16 cellular contexts compared by ENCODE assay signal in the genomic region with DNA sequence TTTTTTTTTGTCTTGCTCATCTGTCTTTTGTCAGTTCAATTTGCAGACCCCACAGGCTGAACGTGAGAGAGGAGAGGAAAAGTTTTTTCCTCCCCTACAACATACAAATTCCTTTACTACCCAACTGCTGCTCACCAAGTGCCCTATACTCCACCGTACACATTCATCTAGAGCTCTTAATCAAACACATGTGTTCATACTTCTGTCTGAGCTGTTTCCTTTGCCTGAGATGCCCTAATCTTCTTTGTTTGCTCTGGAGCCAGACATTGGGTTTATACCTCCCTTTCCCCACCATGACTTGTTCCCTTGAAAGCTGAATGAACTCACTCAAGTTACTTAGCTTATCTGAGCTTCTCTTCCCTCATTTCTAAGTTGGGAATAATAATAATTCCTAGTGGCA.
A peak's percentile ranks its signal among the peaks of the same experiment; 100 is the strongest.
DNase-seq lines count a peak whose midpoint lies in the region; ATAC-seq and TF ChIP-seq lines count a peak whose summit lies in the region.
"Had no signal": no experiment of that assay in that cellular context is flagged by ENCODE, and none has a peak within 500 bp of the region (broad histone marks: within the 10 kb centered on the region; RNA-seq: fewer than 3 reads in every experiment).

No MANE protein-coding gene starts in this region.

- intact Hi-C loops in activated CD4-positive, alpha-beta T cell treated with anti-CD3 and anti-CD28 coated beads for 36 hours (cut with DNase I, micrococcal nuclease), result loop anchor here in 1 of 2 experiments (10.0 kb wide), 1 partner anchor 623 kb away; no protein-coding TSS in a partner anchor
- intact Hi-C loops in IMR-90 (cut with micrococcal nuclease), result no loop called here

- H4K5ac ChIP-seq in IMR-90 (ENCODE audit: low read depth, low read length), result no peak overlapping the region

- peaks cover 9% of the 10 kb centered on the region for H3K27me3 ChIP-seq in IMR-90 (ENCODE audit: control insufficient read depth, insufficient read depth, low read length)
- H3K27me3 ChIP-seq: BLaER1, Peyer's patch, tibial nerve had no signal

- no peak for DNase-seq in activated CD4-positive, alpha-beta T cell treated with anti-CD3 and anti-CD28 coated beads for 36 hours
- no peak for DNase-seq in activated CD4-positive, alpha-beta T cell treated with anti-CD3 and anti-CD28 coated beads, Interleukin-2, amount 50 U/mL, for 4 hours
- DNase-seq in IMR-90, result peak; percentile 44
- DNase-seq in fibroblast of peridontal ligament (ENCODE audit: extremely low read depth), result peak; percentile 68
- DNase-seq in NCI-H146 treated with DMSO at 0.1 percent for 48 hours (lab: John Stamatoyannopoulos, UW; ENCODE audit: unreplicated experiment), result no peak
- no peak for DNase-seq in midbrain (lab: John Stamatoyannopoulos, UW)
- DNase-seq: activated CD4-positive, alpha-beta T cell treated with anti-CD3 and anti-CD28 coated beads, Interleukin-2, amount 50 U/mL, for 1 hour; left colon; NCI-H1436; Peyer's patch had no signal

- no peak overlapping the region for H3K4ac ChIP-seq in IMR-90 (ENCODE audit: low read depth, low read length)

- no peak for ATAC-seq in activated CD4-positive, alpha-beta T cell treated with anti-CD3 and anti-CD28 coated beads for 36 hours
- ATAC-seq in IMR-90 (ENCODE audit: low read depth), result peak; percentile 7; the same call in 1 of the 2 replicates
- ATAC-seq in activated T-helper 17 cell treated with anti-CD3 and anti-CD28 coated beads, Interleukin-2, amount 50 U/mL, for 72 hours (replicated peaks), result no peak
- no peak for ATAC-seq in HG03460 (IDR thresholded peaks at IDR 0.05; ENCODE audit: unreplicated experiment)
- ATAC-seq: left colon had no signal

- TF ChIP-seq POLR2A in IMR-90 (IDR thresholded peaks at IDR 0.05; ENCODE audit: low read depth, low read length), result no peak

- H3K18ac ChIP-seq in IMR-90 (ENCODE audit: low read depth, low read length), result no peak overlapping the region

- no peaks in the 10 kb centered on the region for H3K4me1 ChIP-seq in IMR-90 (ENCODE audit: control insufficient read depth, insufficient read depth, low read length)
- H3K4me1 ChIP-seq: Peyer's patch had no signal

- WGBS in IMR-90 (ENCODE audit: extremely low coverage in 2 of 2, insufficient read length in 1 of 2), 2 experiments, result no CpG with 5 or more reads among the region's 2 CpGs

- H4K8ac ChIP-seq in IMR-90 (ENCODE audit: low read depth in 2 of 2, low read length in 2 of 2), result no peak overlapping the region

- no peak for TF ChIP-seq RAD21 in IMR-90 (IDR thresholded peaks at IDR 0.05; ENCODE audit: low read length)

- no peak overlapping the region for H3K23ac ChIP-seq in IMR-90 (ENCODE audit: low read depth, low read length)

- H3K9me3 Mint-ChIP-seq in activated CD4-positive, alpha-beta T cell treated with anti-CD3 and anti-CD28 coated beads for 36 hours (ENCODE audit: low read depth), result no peaks in the 10 kb centered on the region
- no peaks in the 10 kb centered on the region for H3K9me3 Mint-ChIP-seq in activated T-helper 17 cell treated with anti-CD3 and anti-CD28 coated beads, Interleukin-2, amount 50 U/mL, for 72 hours

- H3K9me1 ChIP-seq in IMR-90 (ENCODE audit: insufficient read depth, low read length), result no peaks in the 10 kb centered on the region; the same call in 1 of the 2 replicates

- H3K14ac ChIP-seq in IMR-90 (replicated peaks; ENCODE audit: low read depth, low read length), result no peak overlapping the region

- no peak overlapping the region for H2BK15ac ChIP-seq in IMR-90 (ENCODE audit: low read depth, low read length)

- no peak overlapping the region for H3K56ac ChIP-seq in IMR-90 (ENCODE audit: extremely low read depth, insufficient read depth, low read length)

- no peaks in the 10 kb centered on the region for H4K20me1 ChIP-seq in IMR-90 (ENCODE audit: insufficient read depth, low read length)
- H4K20me1 ChIP-seq: BLaER1 had no signal

- no peak overlapping the region for H3K4me3 Mint-ChIP-seq in activated CD4-positive, alpha-beta T cell treated with anti-CD3 and anti-CD28 coated beads for 36 hours
- H3K4me3 Mint-ChIP-seq in activated T-helper 17 cell treated with anti-CD3 and anti-CD28 coated beads, Interleukin-2, amount 50 U/mL, for 72 hours, result peak overlapping the region; percentile 60

- H2AK9ac ChIP-seq in IMR-90 (replicated peaks; ENCODE audit: low read depth, low read length, poor library complexity), result no peak overlapping the region

- H3K36me3 Mint-ChIP-seq in activated CD4-positive, alpha-beta T cell treated with anti-CD3 and anti-CD28 coated beads for 36 hours (ENCODE audit: low read depth), result peaks cover 4% of the 10 kb centered on the region
- H3K36me3 Mint-ChIP-seq in activated T-helper 17 cell treated with anti-CD3 and anti-CD28 coated beads, Interleukin-2, amount 50 U/mL, for 72 hours (ENCODE audit: low read depth), result no peaks in the 10 kb centered on the region

- H3K9me3 ChIP-seq in IMR-90 (ENCODE audit: control insufficient read depth, insufficient read depth, low read length), result no peaks in the 10 kb centered on the region
- H3K9me3 ChIP-seq: BLaER1, Peyer's patch, tibial nerve had no signal

- H2BK20ac ChIP-seq in IMR-90 (ENCODE audit: low read depth, low read length), result no peak overlapping the region

- H2BK5ac ChIP-seq in IMR-90 (ENCODE audit: low read depth, low read length, poor library complexity, severe bottlenecking), result no peak overlapping the region

- BruUV-seq in IMR-90 (replicated peaks; lab: Mats Ljungman, UMichigan), result no TSS peak

- H3K36me3 ChIP-seq in IMR-90 (ENCODE audit: control insufficient read depth, insufficient read depth, low read length), result no peaks in the 10 kb centered on the region
- H3K36me3 ChIP-seq: BLaER1, Peyer's patch, tibial nerve had no signal

- H4K91ac ChIP-seq in IMR-90 (ENCODE audit: insufficient read depth, low read depth, low read length), result no peak overlapping the region

- dilution Hi-C loops in IMR-90 (cut with HindIII; ENCODE audit: low sequenced_read_pairs, unreplicated experiment), result no loop called here

- H2AK5ac ChIP-seq in IMR-90 (ENCODE audit: low read depth, low read length), result no peak overlapping the region

- no peak overlapping the region for H2AFZ ChIP-seq in IMR-90 (replicated peaks; ENCODE audit: low read length, poor library complexity)

- no peak overlapping the region for H3K4me2 ChIP-seq in IMR-90 (ENCODE audit: low read depth, low read length)
- H3K4me2 ChIP-seq: BLaER1 had no signal

- H3K27me3 Mint-ChIP-seq in activated CD4-positive, alpha-beta T cell treated with anti-CD3 and anti-CD28 coated beads for 36 hours, result no peaks in the 10 kb centered on the region
- H3K27me3 Mint-ChIP-seq in activated T-helper 17 cell treated with anti-CD3 and anti-CD28 coated beads, Interleukin-2, amount 50 U/mL, for 72 hours, result no peaks in the 10 kb centered on the region

- no peak overlapping the region for H3K27ac ChIP-seq in IMR-90 (ENCODE audit: insufficient read depth, low read length)
- H3K27ac ChIP-seq: 22Rv1, BLaER1, coronary artery, tibial nerve had no signal

- TF ChIP-seq CTCF in IMR-90 (conservative IDR thresholded peaks at IDR 0.05; ENCODE audit: low read depth, low read length), result no peak

- peaks cover 99% of the 10 kb centered on the region for H3K4me1 Mint-ChIP-seq in activated CD4-positive, alpha-beta T cell treated with anti-CD3 and anti-CD28 coated beads for 36 hours
- peaks cover 71% of the 10 kb centered on the region for H3K4me1 Mint-ChIP-seq in activated T-helper 17 cell treated with anti-CD3 and anti-CD28 coated beads, Interleukin-2, amount 50 U/mL, for 72 hours

- H3K4me3 ChIP-seq in IMR-90 (ENCODE audit: insufficient read depth, low read depth, low read length), result no peak overlapping the region
- H3K4me3 ChIP-seq: BLaER1, coronary artery, Peyer's patch, tibial nerve had no signal

- H3K79me1 ChIP-seq in IMR-90 (ENCODE audit: low read depth in 1 of 2, low read length in 2 of 2), result no peaks in the 10 kb centered on the region

- in situ Hi-C loops in IMR-90 (cut with MboI; ENCODE audit: low sequenced_read_pairs), result loop anchor here (25.0 kb wide), 1 partner anchor 250 kb away; no protein-coding TSS in a partner anchor

- CTCF ChIA-PET in activated CD4-positive, alpha-beta T cell treated with anti-CD3 and anti-CD28 coated beads for 36 hours (lab: Charles Lee), result interaction anchor here (0.5 to 12.3 kb wide), 32 partner anchors 10 to 1088 kb away, joined by 3 to 339 read pairs (median 5); partner anchors contain the start of genes FAM98B and RASGRP1
- CTCF ChIA-PET in IMR-90 (lab: Yijun Ruan, JAX), result interaction anchor here (0.6 to 4.6 kb wide), 7 partner anchors 12 to 247 kb away, joined by 3 to 25 read pairs (median 4); partner anchors contain the start of gene RASGRP1

- POLR2A ChIA-PET in activated CD4-positive, alpha-beta T cell treated with anti-CD3 and anti-CD28 coated beads for 36 hours (lab: Charles Lee), result interaction anchor here (0.6 to 4.4 kb wide), 9 partner anchors 8 to 166 kb away, joined by 3 to 48 read pairs (median 4); partner anchors contain the start of gene RASGRP1
- POLR2A ChIA-PET in IMR-90 (lab: Charles Lee; ENCODE audit: unreplicated experiment), result no interaction called here

- H3K27ac Mint-ChIP-seq in activated CD4-positive, alpha-beta T cell treated with anti-CD3 and anti-CD28 coated beads for 36 hours, result peak overlapping the region; percentile 74
- H3K27ac Mint-ChIP-seq in activated T-helper 17 cell treated with anti-CD3 and anti-CD28 coated beads, Interleukin-2, amount 50 U/mL, for 72 hours, result peak overlapping the region; percentile 90

- no peak overlapping the region for H3K9ac ChIP-seq in IMR-90 (ENCODE audit: low read depth, low read length)
- H3K9ac ChIP-seq: BLaER1 had no signal

- no peak overlapping the region for H2BK120ac ChIP-seq in IMR-90 (ENCODE audit: low read depth, low read length)

TF ChIP-seq in IMR-90, 13 proteins besides CTCF, POLR2A, EP300 and RAD21 (continues in another document):
- TF ChIP-seq, protein P1, sequence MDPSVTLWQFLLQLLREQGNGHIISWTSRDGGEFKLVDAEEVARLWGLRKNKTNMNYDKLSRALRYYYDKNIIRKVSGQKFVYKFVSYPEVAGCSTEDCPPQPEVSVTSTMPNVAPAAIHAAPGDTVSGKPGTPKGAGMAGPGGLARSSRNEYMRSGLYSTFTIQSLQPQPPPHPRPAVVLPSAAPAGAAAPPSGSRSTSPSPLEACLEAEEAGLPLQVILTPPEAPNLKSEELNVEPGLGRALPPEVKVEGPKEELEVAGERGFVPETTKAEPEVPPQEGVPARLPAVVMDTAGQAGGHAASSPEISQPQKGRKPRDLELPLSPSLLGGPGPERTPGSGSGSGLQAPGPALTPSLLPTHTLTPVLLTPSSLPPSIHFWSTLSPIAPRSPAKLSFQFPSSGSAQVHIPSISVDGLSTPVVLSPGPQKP (IDR thresholded peaks at IDR 0.05; ENCODE audit: borderline replicate concordance, low read depth, low read length), result no peak
- TF ChIP-seq BHLHE40 (IDR thresholded peaks at IDR 0.05; ENCODE audit: low read depth, low read length) (no peak), MAZ (IDR thresholded peaks at IDR 0.05; ENCODE audit: borderline replicate concordance, low read depth, low read length) (no peak), CEBPB (IDR thresholded peaks at IDR 0.05; ENCODE audit: low read depth, low read length) (no peak), RCOR1 (IDR thresholded peaks at IDR 0.05; ENCODE audit: insufficient replicate concordance, low read length) (no peak), SMC3 (IDR thresholded peaks at IDR 0.05; ENCODE audit: low read depth, low read length) (no peak), CHD1 (IDR thresholded peaks at IDR 0.05; ENCODE audit: low read depth, low read length) (no peak), NFE2L2 (IDR thresholded peaks at IDR 0.05; ENCODE audit: low read depth, low read length) (no peak)

Comparison
In these comparisons a context has a peak if more than half of its experiments do, and no peak if none do; other contexts are left out.
1. DNase-seq: peak in IMR-90 (single experiment) and fibroblast of peridontal ligament (single experiment); none in activated CD4-positive, alpha-beta T cell treated with anti-CD3 and anti-CD28 coated beads for 36 hours (single experiment), activated CD4-positive, alpha-beta T cell treated with anti-CD3 and anti-CD28 coated beads, Interleukin-2, amount 50 U/mL, for 4 hours (0 of 2), NCI-H146 treated with DMSO at 0.1 percent for 48 hours (single experiment) and midbrain (single experiment).